In the genomic region with DNA sequence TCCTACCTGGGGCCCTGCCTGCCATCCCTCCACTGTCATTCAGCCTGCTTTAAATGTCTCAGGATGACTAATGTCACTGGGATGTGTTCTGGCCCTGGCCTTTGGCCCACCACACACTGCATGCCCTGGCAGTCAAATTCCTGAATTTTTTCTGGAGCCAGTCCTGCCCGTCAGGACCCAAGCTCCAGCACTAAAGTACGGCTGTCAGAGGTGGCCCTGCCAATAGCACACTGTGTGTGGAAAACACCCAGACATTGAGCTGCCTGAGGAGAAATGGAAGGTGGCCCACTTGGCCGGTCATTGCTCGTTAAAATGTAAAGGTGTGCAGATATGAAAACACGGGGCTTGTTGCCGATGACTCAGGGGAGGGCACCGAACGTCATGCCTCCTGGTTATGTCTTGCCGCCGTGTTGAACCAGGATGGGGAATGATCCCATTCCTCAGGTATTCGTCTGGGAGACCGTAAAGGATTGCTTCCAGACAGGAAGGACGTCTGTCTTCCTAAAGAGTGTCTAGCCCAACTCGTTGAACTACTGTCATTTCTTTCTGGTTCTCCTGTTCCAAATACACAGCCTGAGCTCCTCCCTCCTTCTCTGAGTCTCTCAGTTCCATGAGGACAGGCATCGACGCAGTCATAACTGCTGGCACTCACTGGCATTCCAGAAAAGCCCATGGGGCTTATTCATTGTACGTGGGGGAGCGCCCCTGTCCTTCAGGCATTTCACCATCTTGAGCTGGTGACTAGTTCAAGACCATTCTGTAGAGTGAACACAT, we compare ENCODE assay signal across 10 cellular contexts.
DNase-seq lines count a peak whose midpoint lies in the region; ATAC-seq and TF ChIP-seq lines count a peak whose summit lies in the region.
"Had no signal": no experiment of that assay in that cellular context is flagged by ENCODE, and none has a peak within 500 bp of the region (broad histone marks: within the 10 kb centered on the region; RNA-seq: fewer than 3 reads in every experiment).

No MANE protein-coding gene starts in this region.

- peaks cover 7% of the 10 kb centered on the region for H3K9me3 Mint-ChIP-seq in nephron progenitor cell
- H3K9me3 Mint-ChIP-seq: activated naive CD8-positive, alpha-beta T cell treated with anti-CD3 and anti-CD28 coated beads for 36 hours had no signal

- H2AFZ ChIP-seq in ACC112 (ENCODE audit: low read length, unreplicated experiment): no peak overlapping the region

- no peak overlapping the region for H3K4me3 Mint-ChIP-seq in nephron progenitor cell
- H3K4me3 Mint-ChIP-seq: activated naive CD8-positive, alpha-beta T cell treated with anti-CD3 and anti-CD28 coated beads for 36 hours; B cell had no signal

- peaks cover 44% of the 10 kb centered on the region for H3K79me2 ChIP-seq in ACC112 (ENCODE audit: control insufficient read depth, insufficient read depth, low read length, unreplicated experiment)

- peak overlapping the region; percentile 70 for H3K27ac Mint-ChIP-seq in nephron progenitor cell
- H3K27ac Mint-ChIP-seq: activated naive CD8-positive, alpha-beta T cell treated with anti-CD3 and anti-CD28 coated beads for 36 hours; B cell had no signal

- H3K27ac ChIP-seq in ACC112 (ENCODE audit: low read depth, low read length): peak overlapping the region; percentile 93
- H3K27ac ChIP-seq in RWPE1: peak overlapping the region; percentile 89

- DNase-seq in RWPE1 (ENCODE audit: low spot score): peak; percentile 92
- peak; percentile 80 for DNase-seq in fibroblast of mammary gland (ENCODE audit: low read depth)
- no peak for DNase-seq in nephron progenitor cell
- no peak for DNase-seq in activated gamma-delta T cell treated with Interleukin-2 at 50 U/mL for 16 hours
- no peak for DNase-seq in NCI-H2029 treated with DMSO at 0.1 percent for 48 hours (lab: John Stamatoyannopoulos, UW)
- DNase-seq in stimulated activated naive CD4-positive, alpha-beta T cell treated with Interleukin-2 at 50 U/mL for 16 hours (lab: John Stamatoyannopoulos, UW): no peak
- DNase-seq: activated naive CD8-positive, alpha-beta T cell treated with anti-CD3 and anti-CD28 coated beads for 36 hours had no signal

- POLR2A ChIA-PET in RWPE1 (lab: Yijun Ruan, JAX; ENCODE audit: low non-redundant PET): interaction anchor here (1.0 kb wide), 1 partner anchor 41 kb away, joined by 3 read pairs; a partner anchor contains a TSS

- peaks cover 35% of the 10 kb centered on the region for H3K36me3 Mint-ChIP-seq in nephron progenitor cell (ENCODE audit: low read depth)
- H3K36me3 Mint-ChIP-seq: activated naive CD8-positive, alpha-beta T cell treated with anti-CD3 and anti-CD28 coated beads for 36 hours had no signal

- CTCF ChIA-PET in RWPE1 (lab: Yijun Ruan, JAX): interaction anchor here (1.4 kb wide), 1 partner anchor 39 kb away, joined by 3 read pairs; no protein-coding TSS in a partner anchor

- H3K36me3 ChIP-seq in ACC112 (ENCODE audit: insufficient read depth, low read length): 0 out of 2 replicates have a peak, but pooled peaks cover 4% of the 10 kb centered on the region

- H3K4me1 Mint-ChIP-seq in nephron progenitor cell: peaks cover 38% of the 10 kb centered on the region
- H3K4me1 Mint-ChIP-seq: activated naive CD8-positive, alpha-beta T cell treated with anti-CD3 and anti-CD28 coated beads for 36 hours; B cell had no signal

- ATAC-seq in GM21723 (IDR thresholded peaks at IDR 0.05; ENCODE audit: unreplicated experiment): no peak

- peaks cover 36% of the 10 kb centered on the region for H3K4me1 ChIP-seq in ACC112 (ENCODE audit: control insufficient read depth, insufficient read depth, low read length, unreplicated experiment)

- no peaks in the 10 kb centered on the region for H3K27me3 ChIP-seq in ACC112 (ENCODE audit: insufficient read depth, low read length)

- TF ChIP-seq CTCF in RWPE1 (conservative IDR thresholded peaks at IDR 0.05; ENCODE audit: low read depth) (no peak), fibroblast of mammary gland (conservative IDR thresholded peaks at IDR 0.05; ENCODE audit: control insufficient read depth, insufficient read depth, low read depth, low read length) (no peak), nephron progenitor cell (IDR thresholded peaks at IDR 0.05) (no peak)

- H3K27me3 Mint-ChIP-seq in nephron progenitor cell (ENCODE audit: low read depth, poor library complexity): no peaks in the 10 kb centered on the region

- H3K4me3 ChIP-seq in ACC112 (ENCODE audit: low read depth, low read length) (peak overlapping the region; percentile 55), fibroblast of mammary gland (ENCODE audit: control insufficient read depth, low read depth, low read length) (no peak overlapping the region)

Comparison
In these comparisons a context has a peak if more than half of its experiments do, and no peak if none do; other contexts are left out.
1. DNase-seq: peak in RWPE1 (single experiment) and fibroblast of mammary gland (single experiment); none in nephron progenitor cell (single experiment), activated gamma-delta T cell treated with Interleukin-2 at 50 U/mL for 16 hours (single experiment), NCI-H2029 treated with DMSO at 0.1 percent for 48 hours (single experiment) and stimulated activated naive CD4-positive, alpha-beta T cell treated with Interleukin-2 at 50 U/mL for 16 hours (single experiment).